Comparison of ENCODE assay signal across 22 cellular contexts in the genomic region with DNA sequence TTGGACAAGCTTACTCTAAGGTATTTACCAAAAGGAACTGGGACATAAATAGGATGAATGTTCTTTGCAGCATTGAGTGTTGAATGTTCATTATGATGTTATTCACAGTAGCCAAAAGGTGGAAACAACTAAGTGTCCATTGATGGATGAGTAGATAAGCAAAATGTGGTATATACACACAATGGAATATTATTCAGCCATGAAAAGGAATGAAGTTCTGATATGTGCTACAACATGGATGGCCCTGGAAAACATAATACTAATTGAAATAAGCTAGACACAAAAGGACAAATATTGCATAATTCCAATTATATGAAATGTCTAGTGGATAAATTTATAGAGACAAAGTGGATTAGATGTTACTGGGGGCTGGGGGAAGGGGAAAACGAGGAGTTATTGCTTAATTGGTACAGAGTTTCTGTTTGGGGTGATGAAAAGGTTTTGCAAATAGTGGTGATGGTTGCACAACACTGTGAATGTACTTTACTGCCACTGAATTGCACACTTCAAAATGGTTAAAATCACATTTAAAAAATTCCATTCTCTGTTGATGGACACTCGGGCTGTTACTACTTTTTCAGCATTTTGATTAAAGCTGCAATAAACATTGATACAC. TPM values are rescaled to one million over a fixed set of nuclear protein-coding genes. Genes with fewer than 3 reads are reported as not detected.
DNase-seq lines count a peak whose midpoint lies in the region; ATAC-seq and TF ChIP-seq lines count a peak whose summit lies in the region.
"Had no signal": no experiment of that assay in that cellular context is flagged by ENCODE, and none has a peak within 500 bp of the region (broad histone marks: within the 10 kb centered on the region; RNA-seq: fewer than 3 reads in every experiment).

No MANE protein-coding gene starts in this region.

- DNase-seq in IMR-90: no peak
- DNase-seq in SIG-M5 (lab: John Stamatoyannopoulos, UW): peak; percentile 42
- DNase-seq in fibroblast of villous mesenchyme (ENCODE audit: low read depth): peak; percentile 37
- DNase-seq in tibial artery: no peak
- no peak for DNase-seq in nucleus accumbens (lab: John Stamatoyannopoulos, UW)
- no peak for DNase-seq in OCI-M2 (lab: John Stamatoyannopoulos, UW; ENCODE audit: unreplicated experiment)
- DNase-seq: activated CD4-positive, alpha-beta memory T cell treated with anti-CD3 and anti-CD28 coated beads for 36 hours; activated naive CD4-positive, alpha-beta T cell treated with anti-CD3 and anti-CD28 coated beads, Interleukin-2, amount 10 ng/mL, durations not matched to agents 7 days and 5 days; activated T-cell treated with anti-CD3 and anti-CD28 coated beads for 4 hours; aorta; Calu3; EL; kidney glomerular epithelial cell; naive thymus-derived CD4-positive, alpha-beta T cell; NCI-H1436 treated with DMSO at 0.1 percent for 48 hours; NCI-H524 treated with DMSO at 0.1 percent for 48 hours; ovary; T-helper 17 cell had no signal

- no peak overlapping the region for H2BK120ac ChIP-seq in IMR-90 (ENCODE audit: low read depth, low read length)

- H4K8ac ChIP-seq in IMR-90 (ENCODE audit: low read depth in 2 of 2, low read length in 2 of 2): no peak overlapping the region

- no peak overlapping the region for H2BK20ac ChIP-seq in IMR-90 (ENCODE audit: low read depth, low read length)

- no peak for TF ChIP-seq RAD21 in IMR-90 (IDR thresholded peaks at IDR 0.05; ENCODE audit: low read length)

- ATAC-seq in IMR-90 (ENCODE audit: low read depth) (no peak), GM21723 (IDR thresholded peaks at IDR 0.05; ENCODE audit: unreplicated experiment) (no peak)
- ATAC-seq: HCT116; naive thymus-derived CD4-positive, alpha-beta T cell; Right ventricle myocardium inferior; sciatic nerve; T-helper 17 cell had no signal

- H3K4me3 ChIP-seq in IMR-90 (ENCODE audit: insufficient read depth, low read depth, low read length) (no peak overlapping the region), fibroblast of villous mesenchyme (ENCODE audit: low read depth, low read length) (no peak overlapping the region), tibial artery (no peak overlapping the region)
- H3K4me3 ChIP-seq: ovary had no signal

- H4K5ac ChIP-seq in IMR-90 (ENCODE audit: low read depth, low read length): no peak overlapping the region

- WGBS in IMR-90 (ENCODE audit: extremely low coverage in 2 of 2, insufficient read length in 1 of 2), 2 experiments: no CpG with 5 or more reads among the region's 2 CpGs

- H2BK15ac ChIP-seq in IMR-90 (ENCODE audit: low read depth, low read length): no peak overlapping the region

- dilution Hi-C loops in IMR-90 (cut with HindIII; ENCODE audit: low sequenced_read_pairs, unreplicated experiment): no loop called here

- no peak overlapping the region for H4K91ac ChIP-seq in IMR-90 (ENCODE audit: insufficient read depth, low read depth, low read length)

- CTCF ChIA-PET in IMR-90 (lab: Yijun Ruan, JAX): no interaction called here

- no peaks in the 10 kb centered on the region; the same call in 1 of the 2 replicates for H3K27me3 ChIP-seq in IMR-90 (ENCODE audit: control insufficient read depth, insufficient read depth, low read length)
- no peaks in the 10 kb centered on the region for H3K27me3 ChIP-seq in tibial artery
- H3K27me3 ChIP-seq: ovary had no signal

- no peak overlapping the region for H3K23ac ChIP-seq in IMR-90 (ENCODE audit: low read depth, low read length)

- TF ChIP-seq CTCF in IMR-90 (conservative IDR thresholded peaks at IDR 0.05; ENCODE audit: low read depth, low read length): no peak
- TF ChIP-seq CTCF in fibroblast of villous mesenchyme (IDR thresholded peaks at IDR 0.05; ENCODE audit: insufficient read depth, low read depth, low read length): no peak
- TF ChIP-seq CTCF in tibial artery (IDR thresholded peaks at IDR 0.05): no peak

- BruUV-seq in IMR-90 (replicated peaks; lab: Mats Ljungman, UMichigan): no TSS peak

- H3K4me1 ChIP-seq in IMR-90 (ENCODE audit: control insufficient read depth, insufficient read depth, low read length) (no peaks in the 10 kb centered on the region), tibial artery (peaks cover 0 to 65% (median 29%) of the 10 kb centered on the region in 4 donors)

- H2AK9ac ChIP-seq in IMR-90 (replicated peaks; ENCODE audit: low read depth, low read length, poor library complexity): no peak overlapping the region

- no peak for TF ChIP-seq POLR2A in IMR-90 (IDR thresholded peaks at IDR 0.05; ENCODE audit: low read depth, low read length)

- no peak overlapping the region for H2BK5ac ChIP-seq in IMR-90 (ENCODE audit: low read depth, low read length, poor library complexity, severe bottlenecking)

- no peak overlapping the region for H2AFZ ChIP-seq in IMR-90 (replicated peaks; ENCODE audit: low read length, poor library complexity)

- H3K56ac ChIP-seq in IMR-90 (ENCODE audit: extremely low read depth, insufficient read depth, low read length): no peak overlapping the region

- no peak overlapping the region for H3K27ac ChIP-seq in IMR-90 (ENCODE audit: insufficient read depth, low read length)
- H3K27ac ChIP-seq in tibial artery: peak overlapping the region; percentile 74 to 86
- H3K27ac ChIP-seq: ovary had no signal

- H3K18ac ChIP-seq in IMR-90 (ENCODE audit: low read depth, low read length): no peak overlapping the region

- H3K9me1 ChIP-seq in IMR-90 (ENCODE audit: insufficient read depth, low read length): no peaks in the 10 kb centered on the region

- no peaks in the 10 kb centered on the region for H3K79me1 ChIP-seq in IMR-90 (ENCODE audit: low read depth in 1 of 2, low read length in 2 of 2)

- POLR2A ChIA-PET in IMR-90 (lab: Charles Lee; ENCODE audit: unreplicated experiment): interaction anchor here (0.5 kb wide), 1 partner anchor 1582 kb away, joined by 3 read pairs; no protein-coding TSS in a partner anchor

- no peaks in the 10 kb centered on the region for H4K20me1 ChIP-seq in IMR-90 (ENCODE audit: insufficient read depth, low read length)

- intact Hi-C loops in IMR-90 (cut with micrococcal nuclease) (no loop called here), tibial artery (cut with DNase I; ENCODE audit: low total_unique reads) (no loop called here)

- no peak overlapping the region for H3K9ac ChIP-seq in IMR-90 (ENCODE audit: low read depth, low read length)

- H3K9me3 ChIP-seq in IMR-90 (ENCODE audit: control insufficient read depth, insufficient read depth, low read length): no peaks in the 10 kb centered on the region
- H3K9me3 ChIP-seq in tibial artery: no peaks in the 10 kb centered on the region
- H3K9me3 ChIP-seq: ovary had no signal

- H3K4ac ChIP-seq in IMR-90 (ENCODE audit: low read depth, low read length): no peak overlapping the region

- no peak overlapping the region for H2AK5ac ChIP-seq in IMR-90 (ENCODE audit: low read depth, low read length)

- no peak overlapping the region for H3K14ac ChIP-seq in IMR-90 (replicated peaks; ENCODE audit: low read depth, low read length)

- in situ Hi-C loops in IMR-90 (cut with MboI; ENCODE audit: low sequenced_read_pairs): no loop called here

- no peak overlapping the region for H3K4me2 ChIP-seq in IMR-90 (ENCODE audit: low read depth, low read length)

- H3K36me3 ChIP-seq in IMR-90 (ENCODE audit: control insufficient read depth, insufficient read depth, low read length) (no peaks in the 10 kb centered on the region), tibial artery (no peaks in the 10 kb centered on the region)
- H3K36me3 ChIP-seq: ovary had no signal

TF ChIP-seq in IMR-90, 13 proteins besides CTCF, POLR2A, EP300 and RAD21:
- TF ChIP-seq SMC3 (IDR thresholded peaks at IDR 0.05; ENCODE audit: low read depth, low read length) (no peak), RFX5 (IDR thresholded peaks at IDR 0.05; ENCODE audit: low read depth, low read length) (no peak), MAFK (IDR thresholded peaks at IDR 0.05; ENCODE audit: low read depth, low read length) (no peak), CEBPB (IDR thresholded peaks at IDR 0.05; ENCODE audit: low read depth, low read length) (peak; percentile 50; the same call in 1 of the 2 replicates), MAZ (IDR thresholded peaks at IDR 0.05; ENCODE audit: borderline replicate concordance, low read depth, low read length) (no peak), RCOR1 (IDR thresholded peaks at IDR 0.05; ENCODE audit: insufficient replicate concordance, low read length) (no peak)
- TF ChIP-seq, protein P1, sequence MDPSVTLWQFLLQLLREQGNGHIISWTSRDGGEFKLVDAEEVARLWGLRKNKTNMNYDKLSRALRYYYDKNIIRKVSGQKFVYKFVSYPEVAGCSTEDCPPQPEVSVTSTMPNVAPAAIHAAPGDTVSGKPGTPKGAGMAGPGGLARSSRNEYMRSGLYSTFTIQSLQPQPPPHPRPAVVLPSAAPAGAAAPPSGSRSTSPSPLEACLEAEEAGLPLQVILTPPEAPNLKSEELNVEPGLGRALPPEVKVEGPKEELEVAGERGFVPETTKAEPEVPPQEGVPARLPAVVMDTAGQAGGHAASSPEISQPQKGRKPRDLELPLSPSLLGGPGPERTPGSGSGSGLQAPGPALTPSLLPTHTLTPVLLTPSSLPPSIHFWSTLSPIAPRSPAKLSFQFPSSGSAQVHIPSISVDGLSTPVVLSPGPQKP (IDR thresholded peaks at IDR 0.05; ENCODE audit: borderline replicate concordance, low read depth, low read length): no peak

RNA-seq across cellular contexts. Expression of a gene that starts 2.9 kb away (rescaled TPM):
- total RNA-seq in IMR-90 (2012; rRNA removed): 0.18 and 0.28 TPM in 2 replicates
- 0.55 and 0.72 TPM in 2 replicates for polyA plus RNA-seq in IMR-90 (2012; rRNA removed)
- 0.05 and 0.16 TPM in 2 replicates for polyA plus RNA-seq in IMR-90 (2012; cell fraction: cytosol; rRNA removed)
- polyA plus RNA-seq in IMR-90 (2012; cell fraction: nucleus; rRNA removed; ENCODE audit: low replicate concordance): 0.09 and 0.33 TPM in 2 replicates
- total RNA-seq in fibroblast of villous mesenchyme: 1.7 and 2.3 TPM in 2 replicates
- total RNA-seq: activated CD4-positive, alpha-beta memory T cell treated with anti-CD3 and anti-CD28 coated beads for 36 hours had no signal
- polyA plus RNA-seq: naive thymus-derived CD4-positive, alpha-beta T cell had no signal

RNA-seq across cellular contexts. Expression of a gene that starts 41.5 kb away (rescaled TPM):
- total RNA-seq in IMR-90 (2012; rRNA removed) (0.36 and 0.56 TPM in 2 replicates), fibroblast of villous mesenchyme (2.2 and 4.2 TPM in 2 replicates)
- polyA plus RNA-seq in IMR-90 (2012; rRNA removed): 2.6 TPM in 2 replicates
- polyA plus RNA-seq in IMR-90 (2012; cell fraction: cytosol; rRNA removed): 0.71 and 3.2 TPM in 2 replicates
- 8.2 and 12.5 TPM in 2 replicates for polyA plus RNA-seq in IMR-90 (2012; cell fraction: nucleus; rRNA removed; ENCODE audit: low replicate concordance)
- total RNA-seq: activated CD4-positive, alpha-beta memory T cell treated with anti-CD3 and anti-CD28 coated beads for 36 hours had no signal
- polyA plus RNA-seq: naive thymus-derived CD4-positive, alpha-beta T cell had no signal

Comparison
In these comparisons a context has a peak if more than half of its experiments do, and no peak if none do; other contexts are left out.
1. DNase-seq: peak in SIG-M5 (single experiment) and fibroblast of villous mesenchyme (single experiment); none in IMR-90 (single experiment), tibial artery (0 of 2), nucleus accumbens (0 of 56) and OCI-M2 (single experiment).